In the genomic region with DNA sequence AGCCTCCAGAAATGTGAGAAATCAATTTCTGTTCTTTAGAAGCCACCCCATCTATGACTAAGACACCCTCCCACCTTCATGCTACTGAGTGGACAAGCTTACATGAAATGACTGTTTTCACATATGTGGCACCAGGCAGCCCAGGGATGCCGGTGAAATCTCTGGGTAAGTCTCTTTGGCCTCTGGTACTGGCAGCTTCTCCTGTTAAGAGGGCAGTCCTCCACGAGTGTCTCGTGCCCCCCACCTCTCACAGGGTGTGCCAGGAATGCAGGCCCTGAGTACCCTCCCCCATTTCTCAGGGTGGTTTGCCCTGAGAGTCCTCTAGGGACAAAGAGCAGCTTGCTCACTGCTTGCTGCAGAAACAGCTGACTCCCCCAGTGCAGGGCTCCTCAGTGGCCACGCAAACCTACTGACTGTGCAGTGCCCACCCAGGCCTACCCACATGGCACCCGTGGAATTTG, we compare ENCODE assay signal across 9 cellular contexts. TPM values are rescaled to one million over a fixed set of nuclear protein-coding genes. Genes with fewer than 3 reads are reported as not detected.
DNase-seq lines count a peak whose midpoint lies in the region; ATAC-seq, FAIRE-seq and TF ChIP-seq lines count a peak whose summit lies in the region.
"Had no signal": no experiment of that assay in that cellular context is flagged by ENCODE, and none has a peak within 500 bp of the region (broad histone marks: within the 10 kb centered on the region; RNA-seq: fewer than 3 reads in every experiment).

No MANE protein-coding gene starts in this region.

- peak; percentile 51 for DNase-seq in stimulated activated CD4-positive, alpha-beta T cell treated with anti-CD3 and anti-CD28 coated beads, Interleukin-4, amount 100 ng/mL, for 24 hours
- DNase-seq in stimulated activated CD4-positive, alpha-beta T cell treated with anti-CD3 and anti-CD28 coated beads, Interleukin-4, amount 100 ng/mL, for 4 hours: no peak
- DNase-seq in activated T-cell treated with anti-CD3 and anti-CD28 coated beads, Interleukin-2, amount 50 U/mL, for 48 hours: peak; percentile 58 to 61
- peak in 2 of 3 donors; percentile 15 to 56 for DNase-seq in right lobe of liver
- DNase-seq in central memory CD4-positive, alpha-beta T cell: no peak
- DNase-seq in WERI-Rb-1: no peak
- DNase-seq in HTR-8/SVneo (ENCODE audit: insufficient read length, low spot score): no peak
- no peak for DNase-seq in GM10266 (ENCODE audit: extremely low spot score)

- H3K4me3 ChIP-seq in right lobe of liver (no peak overlapping the region), WERI-Rb-1 (ENCODE audit: low read depth, low read length) (no peak overlapping the region)
- H3K4me3 ChIP-seq: thoracic aorta had no signal

- no peaks in the 10 kb centered on the region for H3K36me3 ChIP-seq in right lobe of liver
- H3K36me3 ChIP-seq in WERI-Rb-1: no peaks in the 10 kb centered on the region
- H3K36me3 ChIP-seq: thoracic aorta had no signal

- H3K27ac ChIP-seq in right lobe of liver: no peak overlapping the region
- no peak overlapping the region for H3K27ac ChIP-seq in WERI-Rb-1
- H3K27ac ChIP-seq: thoracic aorta had no signal

- TF ChIP-seq CTCF in right lobe of liver (IDR thresholded peaks at IDR 0.05): no peak
- no peak for TF ChIP-seq CTCF in WERI-Rb-1 (IDR thresholded peaks at IDR 0.05; ENCODE audit: low read depth, low read length)
- TF ChIP-seq CTCF in GM10266 (IDR thresholded peaks at IDR 0.05; ENCODE audit: control insufficient read depth, insufficient read depth, low read depth, missing control alignments): no peak

- no peak for FAIRE-seq in HTR-8/SVneo (lab: Jason Lieb, UNC)

- 60% methylated on average over 1 of the region's 5 CpGs for WGBS in right lobe of liver (ENCODE audit: insufficient coverage, low coverage, low lambda C conversion rate, missing lambda C conversion rate)

- intact Hi-C loops in right lobe of liver (cut with DNase I): no loop called here

- H3K9me3 ChIP-seq in right lobe of liver (no peaks in the 10 kb centered on the region), WERI-Rb-1 (ENCODE audit: severe bottlenecking) (no peaks in the 10 kb centered on the region)
- H3K9me3 ChIP-seq: thoracic aorta had no signal

- H3K27me3 ChIP-seq in right lobe of liver: no peaks in the 10 kb centered on the region
- no peaks in the 10 kb centered on the region for H3K27me3 ChIP-seq in WERI-Rb-1 (ENCODE audit: insufficient read depth, low read depth, severe bottlenecking)

- TF ChIP-seq POLR2A in right lobe of liver (IDR thresholded peaks at IDR 0.05): no peak

- peaks cover 0 to 16% (median 4%) of the 10 kb centered on the region in 4 donors for H3K4me1 ChIP-seq in right lobe of liver

- ATAC-seq in right lobe of liver: no peak

RNA-seq across cellular contexts. Expression of gene PRXL2B, which starts 3.2 kb away (rescaled TPM):
- 10 to 100 TPM in 3 of 6 experiments, 1 to 10 TPM in 3; 5.1 to 18.6 (median 11.1) TPM for total RNA-seq in right lobe of liver

RNA-seq across cellular contexts. Expression of gene TNFRSF14, which starts 27.2 kb away (rescaled TPM):
- total RNA-seq in right lobe of liver: 10 to 100 TPM; 31.0 to 54.8 (median 41.1) TPM

RNA-seq across cellular contexts. Expression of gene MMEL1, which starts 49.5 kb away (rescaled TPM):
- 1 to 10 TPM in 2 of 6 experiments, not detected in 4; 1.2 to 2.0 TPM for total RNA-seq in right lobe of liver
- total RNA-seq: thoracic aorta had no signal

RNA-seq across cellular contexts. Expression of gene HES5, which starts 53.3 kb away (rescaled TPM):
- total RNA-seq in right lobe of liver: under 1 TPM in 2 of 6 experiments, not detected in 4; 0.18 to 0.25 TPM

RNA-seq across cellular contexts. Expression of gene PANK4, which starts 57.0 kb away (rescaled TPM):
- total RNA-seq in right lobe of liver: 10 to 100 TPM in 5 of 6 experiments, 1 to 10 TPM in 1; 9.6 to 18.9 (median 13.4) TPM

Comparison
In these comparisons a context has a peak if more than half of its experiments do, and no peak if none do; other contexts are left out.
1. DNase-seq: peak in stimulated activated CD4-positive, alpha-beta T cell treated with anti-CD3 and anti-CD28 coated beads, Interleukin-4, amount 100 ng/mL, for 24 hours (single experiment), activated T-cell treated with anti-CD3 and anti-CD28 coated beads, Interleukin-2, amount 50 U/mL, for 48 hours (2 of 2) and right lobe of liver (2 of 3); none in stimulated activated CD4-positive, alpha-beta T cell treated with anti-CD3 and anti-CD28 coated beads, Interleukin-4, amount 100 ng/mL, for 4 hours (0 of 2), central memory CD4-positive, alpha-beta T cell (single experiment), WERI-Rb-1 (single experiment), HTR-8/SVneo (single experiment) and GM10266 (single experiment).